In genomic region chr9:137618105-137619067, GRCh38 we compare ENCODE assay signal across 8 cellular contexts. TPM values are rescaled to one million over a fixed set of nuclear protein-coding genes. Genes with fewer than 3 reads are reported as not detected.
DNase-seq lines count a peak whose midpoint lies in the region; ATAC-seq and TF ChIP-seq lines count a peak whose summit lies in the region.

Gene EHMT1 (plus strand): TSS chr9:137619005. CDS start chr9:137619029, 24 bp downstream.

- in situ Hi-C loops in Caki2 (cut with HindIII; ENCODE audit: low pct_unique_long_range_greater_than_20kb, low sequenced_read_pairs): no loop called here

- H3K4me3 ChIP-seq in HUES64 (ENCODE audit: low read length) (peak within 1 kb of the TSS; percentile 76), PC-3 (ENCODE audit: low read length) (peak within 1 kb of the TSS; percentile 96), esophagus (ENCODE audit: low read depth in 1 of 2, low read length in 2 of 2) (peak within 1 kb of the TSS; percentile 76 to 95), muscle layer of duodenum (ENCODE audit: low read depth in 1 of 2, low read length in 2 of 2) (peak within 1 kb of the TSS; percentile 89 to 97)

- CTCF ChIA-PET in PC-3 (lab: Charles Lee): interaction anchor here (0.5 kb wide), 1 partner anchor 66 kb away, joined by 3 read pairs; the partner anchor contains the start of gene MRPL41

- intact Hi-C loops in PC-3 (cut with micrococcal nuclease): no loop called here

- 0 out of 2 replicates have a peak, but pooled peaks cover 3% of the 10 kb centered on the region for H4K20me1 ChIP-seq in PC-3 (ENCODE audit: low read length)

- peak within 1 kb of the TSS; percentile 98 for H3K4me2 ChIP-seq in PC-3 (ENCODE audit: low read length)

- POLR2A ChIA-PET in PC-3 (lab: Charles Lee; ENCODE audit: unreplicated experiment): interaction anchor here (0.6 kb wide), 2 partner anchors 28 to 96 kb away, joined by 3 to 14 read pairs; no protein-coding TSS in a partner anchor

- peak within 1 kb of the TSS; percentile 89 for H3K27ac ChIP-seq in HUES64 (ENCODE audit: low read depth, low read length)
- H3K27ac ChIP-seq in PC-3 (ENCODE audit: low read length): peak within 1 kb of the TSS; percentile 80
- H3K27ac ChIP-seq in esophagus (ENCODE audit: low read depth in 2 of 2, low read length in 1 of 2): peak within 1 kb of the TSS; percentile 91 to 95
- peak within 1 kb of the TSS; percentile 91 for H3K27ac ChIP-seq in muscle layer of duodenum (ENCODE audit: low read length)

- H3K9ac ChIP-seq in HUES64 (ENCODE audit: low read depth, low read length): peak within 1 kb of the TSS; percentile 88
- H3K9ac ChIP-seq in PC-3 (ENCODE audit: low read length): peak within 1 kb of the TSS; percentile 97

- DNase-seq in Caki2 (ENCODE audit: low read depth) (peak; percentile 74), PC-3 (peak; percentile 84)
- DNase-seq in activated T-cell treated with anti-CD3 and anti-CD28 coated beads, Interleukin-2, amount 50 U/mL, for 1 hour: peak; percentile 97
- peak; percentile 74 for DNase-seq in stimulated activated CD8-positive, alpha-beta memory T cell treated with anti-CD3 and anti-CD28 coated beads, Interleukin-7, amount 100 ng/mL, for 24 hours (ENCODE audit: low read depth)

- peak; percentile 33; the same call in 1 of the 2 replicates for TF ChIP-seq CTCF in PC-3 (conservative IDR thresholded peaks at IDR 0.05; ENCODE audit: low read depth, low read length)

- no peaks in the 10 kb centered on the region for H3K27me3 ChIP-seq in HUES64 (ENCODE audit: insufficient read depth, low read length)
- H3K27me3 ChIP-seq in PC-3 (ENCODE audit: low read length): no peaks in the 10 kb centered on the region
- H3K27me3 ChIP-seq in esophagus (ENCODE audit: control insufficient read depth in 1 of 2, insufficient read depth in 2 of 2, low read length in 2 of 2): no peaks in the 10 kb centered on the region
- H3K27me3 ChIP-seq in muscle layer of duodenum (ENCODE audit: low read depth, low read length): no peaks in the 10 kb centered on the region

- H3K4me1 ChIP-seq in HUES64 (ENCODE audit: insufficient read depth, low read length) (peaks cover 19% of the 10 kb centered on the region; the same call in 1 of the 2 replicates), PC-3 (ENCODE audit: insufficient read depth, low read length) (peaks cover 21% of the 10 kb centered on the region), esophagus (ENCODE audit: control insufficient read depth in 2 of 2, insufficient read depth in 2 of 2, low read length in 1 of 2) (peaks cover 0 to 15% of the 10 kb centered on the region in 2 donors), muscle layer of duodenum (ENCODE audit: control insufficient read depth in 1 of 2, insufficient read depth in 2 of 2, low read length in 2 of 2) (peaks cover 18 to 32% of the 10 kb centered on the region in 2 donors)

- H3K9me2 ChIP-seq in PC-3 (replicated peaks; ENCODE audit: low read length): no peaks in the 10 kb centered on the region

- peaks cover 74% of the 10 kb centered on the region for H3K79me2 ChIP-seq in PC-3 (ENCODE audit: low read length)

- WGBS in HUES64: under 1% methylated on average over 90 of the region's 94 CpGs
- 1% methylated on average over 74 to 94 of the region's 94 CpGs for WGBS in esophagus, 2 donors

- BruUV-seq in PC-3 (replicated peaks; lab: Mats Ljungman, UMichigan): TSS peak; percentile 62

- H3K36me3 ChIP-seq in HUES64 (ENCODE audit: insufficient read depth, low read length): peaks cover 44% of the 10 kb centered on the region
- H3K36me3 ChIP-seq in PC-3 (ENCODE audit: low read depth, low read length): peaks cover 5% of the 10 kb centered on the region; the same call in 1 of the 2 replicates
- peaks cover 0 to 30% of the 10 kb centered on the region in 2 donors for H3K36me3 ChIP-seq in esophagus (ENCODE audit: control insufficient read depth in 2 of 2, insufficient read depth in 2 of 2, low read length in 1 of 2)
- peaks cover 8 to 28% of the 10 kb centered on the region in 2 donors for H3K36me3 ChIP-seq in muscle layer of duodenum (ENCODE audit: control insufficient read depth in 1 of 2, insufficient read depth in 2 of 2, low read length in 2 of 2)

- H3F3A ChIP-seq in PC-3 (ENCODE audit: low read length, unreplicated experiment): no peaks in the 10 kb centered on the region

- peak; percentile 65 for ATAC-seq in GM21390 (IDR thresholded peaks at IDR 0.05; ENCODE audit: unreplicated experiment)
- peak; percentile 54 for ATAC-seq in PC-3

- H2AFZ ChIP-seq in PC-3 (ENCODE audit: low read length): peak within 1 kb of the TSS; percentile 79

- H3K9me3 ChIP-seq in HUES64 (ENCODE audit: insufficient read depth, low read depth, low read length) (no peaks in the 10 kb centered on the region), PC-3 (ENCODE audit: low read length) (no peaks in the 10 kb centered on the region), esophagus (ENCODE audit: control insufficient read depth in 2 of 2, insufficient read depth in 1 of 2, low read depth in 1 of 2, low read length in 1 of 2) (no peaks in the 10 kb centered on the region), muscle layer of duodenum (ENCODE audit: control insufficient read depth in 1 of 2, low read length in 2 of 2) (no peaks in the 10 kb centered on the region)

RNA-seq across cellular contexts. Expression of gene EHMT1, which starts in this region (rescaled TPM):
- 46.0 and 118 TPM in 2 replicates for total RNA-seq in Caki2 (2014; rRNA removed; shearing (Covaris generic); ENCODE audit: low replicate concordance)
- 68.1 TPM for polyA plus RNA-seq in HUES64 (2013, experiment 1 of 2)
- 69.5 TPM for polyA plus RNA-seq in HUES64 (2013, experiment 2 of 2)
- total RNA-seq in PC-3 (2014; rRNA removed): 42.8 and 76.3 TPM in 2 replicates
- 10 to 100 TPM; 26.6 to 42.3 TPM for polyA plus RNA-seq in esophagus

Comparison
In these comparisons a context has a peak if more than half of its experiments do, and no peak if none do; other contexts are left out.
1. Peak in every context shown above with its lines: DNase-seq, ATAC-seq, H3K4me3 ChIP-seq and H3K27ac ChIP-seq.